ENCODE assay signal across 8 cellular contexts in genomic region chr11:14789879-14790484, GRCh38.
DNase-seq lines count a peak whose midpoint lies in the region; ATAC-seq and TF ChIP-seq lines count a peak whose summit lies in the region.

No MANE protein-coding gene starts in this region.

- H3K36me3 Mint-ChIP-seq in central memory CD8-positive, alpha-beta T cell (ENCODE audit: insufficient read depth): peaks cover 11% of the 10 kb centered on the region
- H3K36me3 Mint-ChIP-seq in osteocyte (ENCODE audit: unreplicated experiment): no peaks in the 10 kb centered on the region

- TF ChIP-seq CTCF in osteocyte (IDR thresholded peaks at IDR 0.05) (peak; percentile 55), thyroid gland (IDR thresholded peaks at IDR 0.05) (peak in 3 of 6 experiments; percentile 11 to 40 (median 30))

- peak; percentile 33 for DNase-seq in NCI-H1105 treated with DMSO at 0.1 percent for 48 hours (lab: John Stamatoyannopoulos, UW)
- no peak for DNase-seq in NCI-H1105 (lab: John Stamatoyannopoulos, UW)
- DNase-seq in M059J (ENCODE audit: low read depth): peak; percentile 8
- no peak for DNase-seq in central memory CD8-positive, alpha-beta T cell (ENCODE audit: low spot score in 2 of 2)
- DNase-seq in osteocyte (ENCODE audit: extremely low spot score, unreplicated experiment): no peak
- DNase-seq in thyroid gland: no peak
- DNase-seq in OCI-M2 (lab: John Stamatoyannopoulos, UW; ENCODE audit: unreplicated experiment): no peak

- H3K27me3 Mint-ChIP-seq in central memory CD8-positive, alpha-beta T cell: no peaks in the 10 kb centered on the region
- H3K27me3 Mint-ChIP-seq in osteocyte (ENCODE audit: unreplicated experiment): peaks cover 26% of the 10 kb centered on the region

- no peaks in the 10 kb centered on the region for H3K36me3 ChIP-seq in thyroid gland

- no peak overlapping the region for H3K27ac ChIP-seq in thyroid gland

- TF ChIP-seq POLR2A in thyroid gland (IDR thresholded peaks at IDR 0.05): no peak

- H3K4me3 Mint-ChIP-seq in central memory CD8-positive, alpha-beta T cell: no peak overlapping the region
- no peak overlapping the region for H3K4me3 Mint-ChIP-seq in osteocyte (ENCODE audit: unreplicated experiment)

- peaks cover 7% of the 10 kb centered on the region for H3K4me1 Mint-ChIP-seq in central memory CD8-positive, alpha-beta T cell
- H3K4me1 Mint-ChIP-seq in osteocyte (ENCODE audit: unreplicated experiment): no peaks in the 10 kb centered on the region

- no peak overlapping the region for H3K4me3 ChIP-seq in thyroid gland (replicated peaks in 1 of 3)

- H3K27me3 ChIP-seq in thyroid gland: no peaks in the 10 kb centered on the region

- H3K9me3 ChIP-seq in thyroid gland: no peaks in the 10 kb centered on the region

- H3K4me1 ChIP-seq in thyroid gland: no peaks in the 10 kb centered on the region

- intact Hi-C loops in thyroid gland (cut with DNase I): no loop called here

- H3K9me3 Mint-ChIP-seq in central memory CD8-positive, alpha-beta T cell: no peaks in the 10 kb centered on the region
- H3K9me3 Mint-ChIP-seq in osteocyte (ENCODE audit: unreplicated experiment): no peaks in the 10 kb centered on the region

- no peak for ATAC-seq in central memory CD8-positive, alpha-beta T cell (replicated peaks; ENCODE audit: extremely low read depth, poor library complexity, severe bottlenecking)
- ATAC-seq in GM21360 (IDR thresholded peaks at IDR 0.05; ENCODE audit: unreplicated experiment): no peak

- peak overlapping the region; percentile 77 for H3K27ac Mint-ChIP-seq in central memory CD8-positive, alpha-beta T cell (ENCODE audit: low read depth)
- H3K27ac Mint-ChIP-seq in osteocyte (ENCODE audit: unreplicated experiment): no peak overlapping the region

Comparison
In these comparisons a context has a peak if more than half of its experiments do, and no peak if none do; other contexts are left out.
1. DNase-seq: peak in NCI-H1105 treated with DMSO at 0.1 percent for 48 hours (single experiment) and M059J (single experiment); none in NCI-H1105 (single experiment), central memory CD8-positive, alpha-beta T cell (0 of 2), osteocyte (single experiment), thyroid gland (0 of 2) and OCI-M2 (single experiment).